In the genomic region with DNA sequence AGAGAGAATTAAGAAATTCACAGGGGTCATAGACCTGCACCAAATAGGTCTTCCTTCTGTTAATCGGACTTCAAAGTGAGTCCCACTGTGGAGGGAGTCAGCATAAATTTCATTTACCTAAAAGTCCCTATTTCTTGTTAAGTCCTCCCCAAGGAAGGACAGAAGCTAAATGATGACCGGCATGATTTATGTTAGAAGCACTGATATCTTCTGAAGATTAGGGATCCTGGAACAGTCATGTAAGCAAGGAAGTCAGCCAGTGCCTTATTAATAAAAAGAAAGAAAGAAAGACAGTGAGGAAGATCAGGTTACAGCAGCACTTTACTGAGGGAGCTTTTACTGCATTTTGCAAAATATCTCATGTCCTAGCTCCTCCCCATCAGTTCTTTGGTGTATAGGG, we compare ENCODE assay signal across 23 cellular contexts.
"Had no signal": no experiment of that assay in that cellular context is flagged by ENCODE, and none has a peak within 500 bp of the region (broad histone marks: within the 10 kb centered on the region; RNA-seq: fewer than 3 reads in every experiment).

No MANE protein-coding gene starts in this region.

- H3K27ac ChIP-seq: coronary artery, esophagus squamous epithelium, foreskin keratinocyte, left lung, prostate gland, spleen, upper lobe of left lung had no signal

- ATAC-seq: activated CD4-positive, alpha-beta T cell treated with anti-CD3 and anti-CD28 coated beads for 36 hours; foreskin keratinocyte; left lung had no signal

- DNase-seq: activated B cell treated with CpG ODN at 0.5 μM for 24 hours; activated CD4-positive, alpha-beta T cell treated with anti-CD3 and anti-CD28 coated beads for 36 hours; activated CD4-positive, alpha-beta T cell treated with anti-CD3 and anti-CD28 coated beads, Interleukin-2, amount 50 U/mL, for 4 hours; activated CD8-positive, alpha-beta memory T cell treated with anti-CD3 and anti-CD28 coated beads for 24 hours; activated CD8-positive, alpha-beta memory T cell treated with anti-CD3 and anti-CD28 coated beads, Interleukin-2, amount 50 U/mL, for 4 hours; activated naive CD4-positive, alpha-beta T cell treated with Interleukin-2 at 50 U/mL for 16 hours; activated naive CD8-positive, alpha-beta T cell treated with anti-CD3 and anti-CD28 coated beads for 36 hours; activated T-cell treated with anti-CD3 and anti-CD28 coated beads, Interleukin-2, amount 50 U/mL, for 24 hours; amniotic stem cell; esophagus squamous epithelium; foreskin keratinocyte; left lung; naive B cell; occipital lobe; spleen; stimulated activated CD4-positive, alpha-beta T cell treated with anti-CD3 and anti-CD28 coated beads, Interleukin-4, amount 100 ng/mL, for 24 hours; stimulated activated naive CD4-positive, alpha-beta T cell treated with Interleukin-2 at 50 U/mL for 16 hours; T1000; upper lobe of left lung had no signal

- H3K36me3 ChIP-seq: esophagus squamous epithelium, left lung, prostate gland, spleen, upper lobe of left lung had no signal

- H3K27me3 ChIP-seq: esophagus squamous epithelium, foreskin keratinocyte, left lung, spleen, upper lobe of left lung had no signal

- H3K4me3 ChIP-seq: coronary artery, esophagus squamous epithelium, left lung, lung, prostate gland, spleen, upper lobe of left lung had no signal

- H3K9me3 ChIP-seq: prostate gland had no signal

- FAIRE-seq: bronchial epithelial cell had no signal

- H3K4me1 ChIP-seq: esophagus squamous epithelium, foreskin keratinocyte, left lung, prostate gland, spleen, upper lobe of left lung had no signal
